In genomic region chr7:98216941-98217622, GRCh38 we compare ENCODE assay signal across 19 cellular contexts. TPM values are rescaled to one million over a fixed set of nuclear protein-coding genes. Genes with fewer than 3 reads are reported as not detected.
DNase-seq lines count a peak whose midpoint lies in the region; ATAC-seq, FAIRE-seq and TF ChIP-seq lines count a peak whose summit lies in the region.
"Had no signal": no experiment of that assay in that cellular context is flagged by ENCODE, and none has a peak within 500 bp of the region (broad histone marks: within the 10 kb centered on the region; RNA-seq: fewer than 3 reads in every experiment).

No MANE protein-coding gene starts in this region.

- intact Hi-C loops in heart left ventricle (cut with DNase I), result no loop called here
- intact Hi-C loops in heart right ventricle (cut with DNase I), result no loop called here

- H4K8ac ChIP-seq in H1 (ENCODE audit: extremely low read depth, insufficient read depth, low read length), result 0 out of 2 replicates have a peak overlapping the region, but pooled peaks have one; percentile 14

- WGBS in heart left ventricle, 4 donors, result 89 to 95% (median 91%) methylated on average over 14 to 24 of the region's 24 CpGs
- WGBS in heart right ventricle, 2 donors, result 93% methylated on average over 23 to 24 of the region's 24 CpGs
- WGBS in H1 (ENCODE audit: extremely low coverage in 1 of 2, insufficient coverage in 1 of 2, insufficient read length in 1 of 2, insufficient replicate concordance in 2 of 2, low coverage in 1 of 2, low lambda C conversion rate in 2 of 2, missing lambda C conversion rate in 1 of 2), 2 experiments, result 83% methylated on average over 12 of the region's 24 CpGs; no CpG with 5 or more reads in 1 of the 2 experiments

- H3K4me3 ChIP-seq in heart left ventricle (no peak overlapping the region), heart right ventricle (no peak overlapping the region), H1 (ENCODE audit: extremely low read depth in 1 of 4, insufficient read depth in 2 of 4, low read depth in 3 of 4, low read length in 4 of 4) (no peak overlapping the region), osteoblast (ENCODE audit: insufficient read depth, low read length) (no peak overlapping the region)
- H3K4me3 ChIP-seq: A549, GM23248, PC-9 had no signal

- H2BK12ac ChIP-seq in H1 (ENCODE audit: low read depth, low read length), result no peak overlapping the region

- H3K9me3 ChIP-seq in heart left ventricle (no peaks in the 10 kb centered on the region), heart right ventricle (no peaks in the 10 kb centered on the region), H1 (ENCODE audit: insufficient read depth in 2 of 2, low read depth in 1 of 2, low read length in 1 of 2) (no peaks in the 10 kb centered on the region), osteoblast (ENCODE audit: low read depth, low read length) (no peaks in the 10 kb centered on the region)
- H3K9me3 ChIP-seq: A549 had no signal

- no peaks in the 10 kb centered on the region; the same call in 1 of the 2 replicates for H3K79me1 ChIP-seq in H1 (ENCODE audit: low read depth, low read length)

- H4K91ac ChIP-seq in H1 (replicated peaks; ENCODE audit: insufficient read length, low read length), result no peak overlapping the region

- TF ChIP-seq CTCF in heart left ventricle (IDR thresholded peaks at IDR 0.05), result no peak
- no peak for TF ChIP-seq CTCF in heart right ventricle (IDR thresholded peaks at IDR 0.05)
- TF ChIP-seq CTCF in H1 (IDR thresholded peaks at IDR 0.05; ENCODE audit: control extremely low read depth in 1 of 3, insufficient read depth in 1 of 3, low read depth in 1 of 3, low read length in 3 of 3), result no peak
- no peak for TF ChIP-seq CTCF in osteoblast (IDR thresholded peaks at IDR 0.05; ENCODE audit: extremely low read depth, low read depth, low read length)

- no peak overlapping the region for H3K14ac ChIP-seq in H1 (ENCODE audit: insufficient read length)

- H4K20me1 ChIP-seq in H1 (replicated peaks in 1 of 2; ENCODE audit: control insufficient read depth in 1 of 2, insufficient read depth in 2 of 2, low read length in 2 of 2) (peaks cover 0 to under 1% of the 10 kb centered on the region in 2 experiments), osteoblast (ENCODE audit: insufficient read depth, low read length) (no peaks in the 10 kb centered on the region)

- H2BK15ac ChIP-seq in H1 (ENCODE audit: low read length), result no peak overlapping the region

- DNase-seq in heart left ventricle (peak in 3 of 5 donors; percentile 7 to 61 (median 15)), heart right ventricle (no peak), H1 (ENCODE audit: low read depth in 1 of 2, low spot score in 2 of 2) (no peak), osteoblast (ENCODE audit: insufficient read length, low spot score, missing footprints) (peak; percentile 70), caudate nucleus (lab: John Stamatoyannopoulos, UW) (no peak), NOMO-1 treated with dmso at 0.1 percent for 144 hours (lab: John Stamatoyannopoulos, UW; ENCODE audit: unreplicated experiment) (no peak), MV-4-11 (lab: John Stamatoyannopoulos, UW) (no peak)
- DNase-seq: CD4-positive, CD25-positive, alpha-beta regulatory T cell; GM23248; Karpas-422; MM.1S; NCI-H1417; NCI-H1930; NCI-H2171; NCI-H446 treated with DMSO at 0.1 percent for 48 hours; NCI-H748 treated with DMSO at 0.1 percent for 48 hours; PC-9 had no signal

- POLR2A ChIA-PET in H1 (lab: Charles Lee; ENCODE audit: partially characterized antibody), result interaction anchor here (1.1 kb wide), 1 partner anchor 11 kb away, joined by 3 read pairs; no protein-coding TSS in a partner anchor

- peaks cover 0 to 7% (median 0%) of the 10 kb centered on the region in 12 donors for H3K4me1 ChIP-seq in heart left ventricle
- peaks cover 0 to 7% (median 0%) of the 10 kb centered on the region in 9 donors for H3K4me1 ChIP-seq in heart right ventricle
- H3K4me1 ChIP-seq in H1 (replicated peaks in 1 of 4; ENCODE audit: control insufficient read depth in 3 of 4, insufficient read depth in 4 of 4, low read length in 3 of 4), result no peaks in the 10 kb centered on the region; a peak in 1 of 7 replicates
- no peaks in the 10 kb centered on the region for H3K4me1 ChIP-seq in osteoblast (ENCODE audit: insufficient read depth, low read length)
- H3K4me1 ChIP-seq: A549 had no signal

- no peak overlapping the region for H2BK5ac ChIP-seq in H1 (ENCODE audit: low read depth, low read length)

- FAIRE-seq in H1 (lab: Jason Lieb, UNC), result no peak
- FAIRE-seq: A549, GM18507 had no signal

- no peak overlapping the region for H3K18ac ChIP-seq in H1 (ENCODE audit: extremely low read depth, low read length)

- no peak overlapping the region for H4K5ac ChIP-seq in H1 (ENCODE audit: insufficient read length, low read depth, low read length)

- no peak overlapping the region for H2AK5ac ChIP-seq in H1 (ENCODE audit: low read depth, low read length)

- ATAC-seq in heart left ventricle, result no peak
- no peak for ATAC-seq in heart right ventricle
- ATAC-seq: A549 had no signal

- no peak overlapping the region for H3K56ac ChIP-seq in H1 (replicated peaks; ENCODE audit: insufficient read length, low read depth, low read length)

- H3K79me2 ChIP-seq in H1 (ENCODE audit: control insufficient read depth in 1 of 2, insufficient read depth in 2 of 2, low read length in 2 of 2), result no peaks in the 10 kb centered on the region
- no peaks in the 10 kb centered on the region for H3K79me2 ChIP-seq in osteoblast (ENCODE audit: insufficient read depth, low read length)

- no peak for TF ChIP-seq RAD21 in H1 (IDR thresholded peaks at IDR 0.05 in 1 of 2, conservative IDR thresholded peaks at IDR 0.05 in 1 of 2; ENCODE audit: low read depth in 2 of 2, low read length in 2 of 2)

- no peak overlapping the region for H2BK120ac ChIP-seq in H1 (replicated peaks; ENCODE audit: low read depth, low read length)

- no peak for TF ChIP-seq EP300 in H1 (IDR thresholded peaks at IDR 0.05; ENCODE audit: borderline replicate concordance in 1 of 2, low read depth in 2 of 2, low read length in 2 of 2)

- CTCF ChIA-PET in H1 (lab: Charles Lee; ENCODE audit: partially characterized antibody), result no interaction called here

- peaks cover 0 to 1% (median 0%) of the 10 kb centered on the region in 9 donors for H3K27me3 ChIP-seq in heart left ventricle
- H3K27me3 ChIP-seq in heart right ventricle, result peaks cover 0 to under 1% (median 0%) of the 10 kb centered on the region in 7 donors
- no peaks in the 10 kb centered on the region for H3K27me3 ChIP-seq in H1 (replicated peaks in 1 of 4; ENCODE audit: control insufficient read depth in 3 of 4, extremely low read depth in 1 of 4, insufficient read depth in 3 of 4, low read length in 3 of 4)
- H3K27me3 ChIP-seq in osteoblast (ENCODE audit: insufficient read depth, low read length), result no peaks in the 10 kb centered on the region

- no peak overlapping the region for H3K4ac ChIP-seq in H1 (replicated peaks; ENCODE audit: insufficient read length, low read depth, low read length)

- no peak overlapping the region for H2BK20ac ChIP-seq in H1 (ENCODE audit: low read length)

- H2AFZ ChIP-seq in H1 (ENCODE audit: low read length) (no peak overlapping the region), osteoblast (ENCODE audit: low read length) (no peak overlapping the region)
- H2AFZ ChIP-seq: GM23248, PC-9 had no signal

- no peak overlapping the region for H3K23ac ChIP-seq in H1 (ENCODE audit: insufficient read length)

- peaks cover 0 to 54% (median 39%) of the 10 kb centered on the region in 9 donors for H3K36me3 ChIP-seq in heart left ventricle
- peaks cover 0 to 59% (median 16%) of the 10 kb centered on the region in 9 donors for H3K36me3 ChIP-seq in heart right ventricle
- no peaks in the 10 kb centered on the region for H3K36me3 ChIP-seq in H1 (ENCODE audit: control insufficient read depth in 2 of 4, insufficient read depth in 4 of 4, low read length in 3 of 4)
- peaks cover 7% of the 10 kb centered on the region for H3K36me3 ChIP-seq in osteoblast (ENCODE audit: insufficient read depth, low read length)

- H3K23me2 ChIP-seq in H1 (ENCODE audit: low read depth, low read length), result no peaks in the 10 kb centered on the region

- TF ChIP-seq POLR2A in heart left ventricle (IDR thresholded peaks at IDR 0.05), result no peak
- TF ChIP-seq POLR2A in H1 (IDR thresholded peaks at IDR 0.05; ENCODE audit: control extremely low read depth in 1 of 2, low read depth in 2 of 2, low read length in 2 of 2), result no peak

- no peak overlapping the region for H3K4me2 ChIP-seq in H1 (ENCODE audit: insufficient read depth in 1 of 2, low read depth in 2 of 2, low read length in 2 of 2)
- H3K4me2 ChIP-seq in osteoblast (ENCODE audit: insufficient read depth, low read length), result no peak overlapping the region
- H3K4me2 ChIP-seq: A549, PC-9 had no signal

- no peak overlapping the region for H3K27ac ChIP-seq in heart left ventricle
- no peak overlapping the region for H3K27ac ChIP-seq in heart right ventricle
- H3K27ac ChIP-seq in H1 (ENCODE audit: low read depth, low read length), result no peak overlapping the region
- no peak overlapping the region for H3K27ac ChIP-seq in osteoblast (ENCODE audit: low read depth, low read length)
- H3K27ac ChIP-seq in caudate nucleus (ENCODE audit: low read depth, low read length), result no peak overlapping the region
- H3K27ac ChIP-seq: A549, GM23248, PC-9 had no signal

- no peak overlapping the region for H3K9ac ChIP-seq in H1 (replicated peaks in 1 of 4; ENCODE audit: extremely low read depth in 1 of 4, low read depth in 3 of 4, low read length in 3 of 4)
- H3K9ac ChIP-seq: GM23248 had no signal

RNA-seq across cellular contexts. Expression of gene BHLHA15, which starts 5.8 kb away (rescaled TPM):
- total RNA-seq in heart left ventricle, result 1 to 10 TPM in 1 of 9 donors, under 1 TPM in 1, not detected in 7; 0.61 to 1.3 TPM
- polyA plus RNA-seq in heart left ventricle, result under 1 TPM in 1 of 2 donors, not detected in 1; 0.26 TPM
- not detected for total RNA-seq in heart right ventricle
- under 1 TPM in 1 of 2 donors, not detected in 1; 0.06 TPM for polyA plus RNA-seq in heart right ventricle
- total RNA-seq in H1 (2021; fragmentation: NEBNext Ultra II Directional; extraction: Animal tissue kit (Norgen Biotek cat#: 25700)), result 2.7 and 3.5 TPM in 2 replicates
- polyA plus RNA-seq in H1 (2011; rRNA removed), result 1.1 and 2.2 TPM in 2 replicates
- 2.0 TPM for polyA plus RNA-seq in H1 (2011; cell fraction: cytosol; rRNA removed)
- polyA plus RNA-seq in H1 (2011; cell fraction: nucleus; rRNA removed), result 3.2 TPM
- polyA plus RNA-seq in H1 (2012, experiment 1 of 2), result 1.3 to 1.7 TPM (median 1.7 TPM) in 3 of 4 replicates, not detected in the other
- polyA plus RNA-seq in H1 (2012, experiment 2 of 2), result 0.67 TPM
- polyA plus RNA-seq in H1 (2013, experiment 1 of 2), result 3.8 TPM
- polyA plus RNA-seq in H1 (2013, experiment 2 of 2), result 3.4 TPM
- polyA minus RNA-seq in H1 (2011; rRNA and poly(A)+ RNA removed), result 0.39 TPM in 1 of 2 replicates, not detected in the other
- polyA minus RNA-seq in H1 (2011; cell fraction: cytosol; rRNA and poly(A)+ RNA removed), result not detected
- 2.1 TPM for polyA minus RNA-seq in H1 (2011; cell fraction: nucleus; rRNA and poly(A)+ RNA removed)
- total RNA-seq in osteoblast, result not detected in 2 replicates
- total RNA-seq: CD4-positive, CD25-positive, alpha-beta regulatory T cell; GM23248 had no signal
- polyA plus RNA-seq: CD4-positive, CD25-positive, alpha-beta regulatory T cell; GM23248 had no signal

RNA-seq across cellular contexts. Expression of gene TECPR1, which starts 35.0 kb away (rescaled TPM):
- total RNA-seq in heart left ventricle (10 to 100 TPM; 12.2 to 33.0 (median 22.7) TPM), heart right ventricle (10 to 100 TPM; 12.8 to 23.8 (median 15.4) TPM), osteoblast (20.3 and 22.4 TPM in 2 replicates)
- polyA plus RNA-seq in heart left ventricle (10 to 100 TPM; 10.9 to 23.2 TPM), heart right ventricle (10 to 100 TPM; 13.6 to 15.9 TPM), H1 (2011; rRNA removed) (1.3 and 2.4 TPM in 2 replicates)
- 11.1 and 11.4 TPM in 2 replicates for total RNA-seq in H1 (2021; fragmentation: NEBNext Ultra II Directional; extraction: Animal tissue kit (Norgen Biotek cat#: 25700))
- polyA plus RNA-seq in H1 (2011; cell fraction: cytosol; rRNA removed), result 4.1 TPM
- polyA plus RNA-seq in H1 (2011; cell fraction: nucleus; rRNA removed), result 9.3 TPM
- 7.8 to 10.2 TPM (median 8.4 TPM) in 4 replicates for polyA plus RNA-seq in H1 (2012, experiment 1 of 2)
- 6.2 TPM for polyA plus RNA-seq in H1 (2012, experiment 2 of 2)
- 3.3 TPM for polyA plus RNA-seq in H1 (2013, experiment 1 of 2)
- polyA plus RNA-seq in H1 (2013, experiment 2 of 2), result 3.3 TPM
- polyA minus RNA-seq in H1 (2011; rRNA and poly(A)+ RNA removed), result 3.1 and 4.7 TPM in 2 replicates
- 2.8 TPM for polyA minus RNA-seq in H1 (2011; cell fraction: cytosol; rRNA and poly(A)+ RNA removed)
- polyA minus RNA-seq in H1 (2011; cell fraction: nucleus; rRNA and poly(A)+ RNA removed), result 8.1 TPM

Comparison
In these comparisons a context has a peak if more than half of its experiments do, and no peak if none do; other contexts are left out.
1. DNase-seq: peak in heart left ventricle (3 of 5) and osteoblast (single experiment); none in heart right ventricle (0 of 2), H1 (0 of 2), caudate nucleus (0 of 61), NOMO-1 treated with dmso at 0.1 percent for 144 hours (single experiment) and MV-4-11 (single experiment).